8 cellular contexts compared by ENCODE assay signal in the genomic region with DNA sequence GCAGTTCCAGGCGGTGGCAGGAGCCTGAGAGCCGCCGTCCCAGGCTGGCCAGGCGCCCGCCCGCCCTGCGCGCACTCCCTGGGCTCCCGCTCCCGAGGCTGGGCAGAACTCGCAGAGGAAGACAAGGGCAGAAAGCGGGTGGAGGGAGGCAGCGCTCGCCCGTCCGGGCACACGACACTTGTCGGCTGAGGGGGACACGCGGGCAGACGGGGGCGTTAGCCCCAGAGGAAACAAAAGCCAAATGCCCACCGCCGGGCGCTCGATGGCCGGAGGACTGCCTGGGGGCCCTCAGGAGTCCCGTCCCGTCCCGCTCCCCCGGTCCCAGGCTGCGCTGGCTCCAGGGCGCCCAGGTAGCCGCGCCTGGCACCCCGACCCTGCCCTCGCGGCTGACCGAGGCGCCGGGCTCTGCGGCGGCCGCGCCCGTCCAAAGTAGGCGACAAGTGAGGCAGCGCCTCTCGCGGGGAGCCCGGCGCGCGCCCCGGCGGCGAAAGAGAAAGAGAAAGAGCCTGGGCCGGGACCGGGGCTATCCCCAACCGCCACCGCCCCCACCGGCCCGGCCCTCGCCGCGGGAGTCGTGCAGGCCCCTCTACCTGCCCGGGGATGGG. TPM values are rescaled to one million over a fixed set of nuclear protein-coding genes. Genes with fewer than 3 reads are reported as not detected.
DNase-seq lines count a peak whose midpoint lies in the region; ATAC-seq and TF ChIP-seq lines count a peak whose summit lies in the region.

No MANE protein-coding gene starts in this region.

- no peak overlapping the region for H2AFZ ChIP-seq in neural cell (ENCODE audit: low read depth, low read length)

- peaks cover 11% of the 10 kb centered on the region for H3K27me3 ChIP-seq in gastroesophageal sphincter
- peaks cover 47% of the 10 kb centered on the region for H3K27me3 ChIP-seq in neural cell (ENCODE audit: insufficient read depth, low read depth, low read length)
- H3K27me3 ChIP-seq in upper lobe of left lung: no peaks in the 10 kb centered on the region

- H3K9me3 Mint-ChIP-seq in CD14-positive monocyte: peaks cover 0 to 3% (median 0%) of the 10 kb centered on the region in 7 donors

- intact Hi-C loops in CD14-positive monocyte (cut with micrococcal nuclease): loop anchor here in 1 of 2 donors (5.0 to 10.0 kb wide), 2 partner anchors 1119 to 1177 kb away; partner anchors contain the start of gene ZBTB14

- peak overlapping the region; percentile 83 to 91 for H3K4me3 Mint-ChIP-seq in CD14-positive monocyte

- peak overlapping the region in 3 of 4 donors; percentile 64 to 85 (median 78) for H3K27ac ChIP-seq in gastroesophageal sphincter
- no peak overlapping the region for H3K27ac ChIP-seq in neural cell (ENCODE audit: low read length)
- H3K27ac ChIP-seq in upper lobe of left lung: peak overlapping the region; percentile 89 to 96 (median 91)

- H3K9me3 ChIP-seq in gastroesophageal sphincter: no peaks in the 10 kb centered on the region
- H3K9me3 ChIP-seq in neural cell (ENCODE audit: low read length): no peaks in the 10 kb centered on the region
- no peaks in the 10 kb centered on the region for H3K9me3 ChIP-seq in upper lobe of left lung

- H3K27ac Mint-ChIP-seq in CD14-positive monocyte: peak overlapping the region in 4 of 7 donors; percentile 61 to 82 (median 67)

- TF ChIP-seq EP300 in gastroesophageal sphincter (IDR thresholded peaks at IDR 0.05) (no peak), neural cell (conservative IDR thresholded peaks at IDR 0.05; ENCODE audit: poor library complexity, severe bottlenecking) (no peak), upper lobe of left lung (IDR thresholded peaks at IDR 0.05) (no peak)

- H3K4me2 ChIP-seq in neural cell (ENCODE audit: low read length): no peak overlapping the region

- DNase-seq in CD14-positive monocyte (ENCODE audit: low spot score) (peak; percentile 52), upper lobe of left lung (peak; percentile 79 to 96), GDM1 (lab: John Stamatoyannopoulos, UW) (no peak)
- DNase-seq in activated T-cell treated with anti-CD3 and anti-CD28 coated beads, Interleukin-2, amount 50 U/mL, for 1 hour: peak; percentile 20

- H3K4me1 ChIP-seq in gastroesophageal sphincter (peaks cover 0 to 10% (median 0%) of the 10 kb centered on the region in 3 donors), upper lobe of left lung (peaks cover 3 to 14% (median 9%) of the 10 kb centered on the region in 4 donors)

- TF ChIP-seq CTCF in CD14-positive monocyte (IDR thresholded peaks at IDR 0.05) (no peak), gastroesophageal sphincter (IDR thresholded peaks at IDR 0.05) (peak in 1 of 4 experiments; percentile 5), neural cell (IDR thresholded peaks at IDR 0.05; ENCODE audit: poor library complexity, severe bottlenecking) (no peak), upper lobe of left lung (IDR thresholded peaks at IDR 0.05) (peak in 1 of 6 experiments; percentile 17)

- TF ChIP-seq RAD21 in neural cell (conservative IDR thresholded peaks at IDR 0.05): no peak

- no peaks in the 10 kb centered on the region for H3K36me3 ChIP-seq in gastroesophageal sphincter
- no peaks in the 10 kb centered on the region for H3K36me3 ChIP-seq in neural cell (ENCODE audit: insufficient read depth, low read length)
- H3K36me3 ChIP-seq in upper lobe of left lung: no peaks in the 10 kb centered on the region

- H3K79me2 ChIP-seq in neural cell (replicated peaks; ENCODE audit: insufficient read depth, low read length): no peaks in the 10 kb centered on the region

- H4K20me1 ChIP-seq in neural cell (ENCODE audit: insufficient read depth): no peaks in the 10 kb centered on the region

- peak overlapping the region; percentile 12 for H3K9ac ChIP-seq in neural cell (ENCODE audit: low read length)

- H3K4me1 Mint-ChIP-seq in CD14-positive monocyte: peaks cover 24% of the 10 kb centered on the region

- H3K9me2 ChIP-seq in neural cell (ENCODE audit: insufficient read depth, low read length): no peaks in the 10 kb centered on the region

- WGBS in gastroesophageal sphincter (ENCODE audit: low coverage in 1 of 2), 2 donors: no CpG with 5 or more reads among the region's 68 CpGs
- 0 to 5% methylated on average over 19 to 21 of the region's 68 CpGs for WGBS in upper lobe of left lung, 2 donors

- no peak for TF ChIP-seq POLR2A in gastroesophageal sphincter (IDR thresholded peaks at IDR 0.05)
- peak in 3 of 4 donors; percentile 46 to 67 (median 57) for TF ChIP-seq POLR2A in upper lobe of left lung (IDR thresholded peaks at IDR 0.05)

- no peaks in the 10 kb centered on the region for H3F3A ChIP-seq in neural cell (ENCODE audit: insufficient read depth, low read length, poor library complexity, severe bottlenecking)

- ATAC-seq in GM19372 (IDR thresholded peaks at IDR 0.05; ENCODE audit: low read depth, unreplicated experiment): peak; percentile 90
- peak; percentile 66 for ATAC-seq in HG03378 (IDR thresholded peaks at IDR 0.05; ENCODE audit: unreplicated experiment)
- peak; percentile 77 for ATAC-seq in gastroesophageal sphincter
- peak; percentile 75 to 94 for ATAC-seq in upper lobe of left lung (ENCODE audit: low FRiP score in 2 of 2)

- peaks cover 14 to 22% (median 19%) of the 10 kb centered on the region in 3 donors for H3K27me3 Mint-ChIP-seq in CD14-positive monocyte (ENCODE audit: low read depth in 3 of 3)

- H3K4me3 ChIP-seq in gastroesophageal sphincter (peak overlapping the region; percentile 52 to 86), neural cell (ENCODE audit: low read length) (peak overlapping the region; percentile 66), upper lobe of left lung (peak overlapping the region; percentile 81 to 89 (median 84))

- peaks cover 0 to 5% of the 10 kb centered on the region in 2 donors for H3K36me3 Mint-ChIP-seq in CD14-positive monocyte

TF ChIP-seq in neural cell, 6 proteins besides CTCF, POLR2A, EP300 and RAD21:
- TF ChIP-seq EZH2 (IDR thresholded peaks at IDR 0.05; ENCODE audit: borderline replicate concordance, insufficient read depth, low read length, poor library complexity, severe bottlenecking): no peak
- TF ChIP-seq SMC3 (conservative IDR thresholded peaks at IDR 0.05; ENCODE audit: poor library complexity): no peak
- no peak for TF ChIP-seq REST (IDR thresholded peaks at IDR 0.05; ENCODE audit: borderline replicate concordance)
- TF ChIP-seq MXI1 (conservative IDR thresholded peaks at IDR 0.05; ENCODE audit: poor library complexity, severe bottlenecking): no peak
- no peak for TF ChIP-seq POLR2AphosphoS5 (IDR thresholded peaks at IDR 0.05)
- TF ChIP-seq TAF1 (IDR thresholded peaks at IDR 0.05; ENCODE audit: low read depth): no peak

RNA-seq across cellular contexts. Expression of gene L3MBTL4, which starts 0.5 kb away (rescaled TPM):
- under 1 TPM; 0.55 to 0.72 TPM for polyA plus RNA-seq in CD14-positive monocyte
- total RNA-seq in gastroesophageal sphincter: 1 to 10 TPM in 3 of 4 donors, under 1 TPM in 1; 0.46 to 8.1 (median 4.9) TPM
- 0.16 and 0.90 TPM in 2 replicates for polyA plus RNA-seq in neural cell
- polyA minus RNA-seq in neural cell: 0.73 and 1.7 TPM in 2 replicates
- total RNA-seq in upper lobe of left lung: 10 to 100 TPM; 13.2 to 29.1 (median 14.8) TPM

Comparison
In these comparisons a context has a peak if more than half of its experiments do, and no peak if none do; other contexts are left out.
1. POLR2A ChIP-seq: peak in upper lobe of left lung (3 of 4); none in gastroesophageal sphincter (0 of 2).
2. Peak in every context shown above with its lines, with median percentiles within 50 percentile points of each other: ATAC-seq and H3K4me3 ChIP-seq.